9 cellular contexts compared by ENCODE assay signal in genomic region chr15:38853608-38854007, GRCh38.
DNase-seq lines count a peak whose midpoint lies in the region; ATAC-seq and TF ChIP-seq lines count a peak whose summit lies in the region.
"Had no signal": no experiment of that assay in that cellular context is flagged by ENCODE, and none has a peak within 500 bp of the region (broad histone marks: within the 10 kb centered on the region; RNA-seq: fewer than 3 reads in every experiment).

No MANE protein-coding gene starts in this region.

- DNase-seq in AG20443 (ENCODE audit: low spot score) (peak; percentile 35), HPDE6-E6E7 (ENCODE audit: extremely low spot score) (peak; percentile 16), islet precursor cell (peak; percentile 85), foreskin melanocyte (no peak), lower leg skin (ENCODE audit: low spot score in 2 of 2) (no peak)
- DNase-seq in activated CD4-positive, alpha-beta T cell treated with anti-CD3 and anti-CD28 coated beads, Interleukin-2, amount 50 U/mL, for 4 hours: peak; percentile 17 to 19
- DNase-seq: activated CD4-positive, CD25-positive, alpha-beta regulatory T cell had no signal

- no peak for ATAC-seq in HG03108 (IDR thresholded peaks at IDR 0.05; ENCODE audit: unreplicated experiment)
- no peak for ATAC-seq in HG02884 (IDR thresholded peaks at IDR 0.05; ENCODE audit: unreplicated experiment)

- TF ChIP-seq CTCF in lower leg skin (IDR thresholded peaks at IDR 0.05): no peak

- H3K4me3 ChIP-seq in lower leg skin (ENCODE audit: low read depth, poor library complexity, severe bottlenecking): no peak overlapping the region

- intact Hi-C loops in lower leg skin (cut with DNase I; ENCODE audit: low total_unique reads): no loop called here

- 76 to 77% methylated on average over 1 of the region's 1 CpG for WGBS in lower leg skin, 2 donors

- no peak for TF ChIP-seq POLR2A in lower leg skin (IDR thresholded peaks at IDR 0.05)

Comparison
In these comparisons a context has a peak if more than half of its experiments do, and no peak if none do; other contexts are left out.
1. DNase-seq: peak in AG20443 (single experiment), HPDE6-E6E7 (single experiment), activated CD4-positive, alpha-beta T cell treated with anti-CD3 and anti-CD28 coated beads, Interleukin-2, amount 50 U/mL, for 4 hours (2 of 2) and islet precursor cell (single experiment); none in foreskin melanocyte (single experiment) and lower leg skin (0 of 2).